18 cellular contexts compared by ENCODE assay signal in the genomic region with DNA sequence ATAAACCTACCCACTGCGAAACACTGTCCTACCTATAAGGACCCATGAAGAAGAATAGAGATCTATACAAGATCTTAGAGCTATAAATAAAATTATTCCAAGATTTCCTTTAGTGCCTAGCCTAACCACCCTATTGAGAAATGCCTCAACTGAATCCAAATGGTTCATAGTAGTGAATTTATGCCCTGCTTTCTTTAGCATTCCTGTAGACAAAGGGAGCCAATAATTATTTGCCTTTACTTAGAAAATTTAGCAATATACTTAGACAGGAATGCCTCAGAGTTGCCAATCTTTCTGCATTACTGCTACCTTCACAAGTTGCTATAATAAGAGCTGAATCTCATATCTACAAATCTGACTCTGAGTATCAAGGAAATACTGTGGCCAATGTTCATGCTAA.
A peak's percentile ranks its signal among the peaks of the same experiment; 100 is the strongest.
DNase-seq lines count a peak whose midpoint lies in the region; ATAC-seq and TF ChIP-seq lines count a peak whose summit lies in the region.
"Had no signal": no experiment of that assay in that cellular context is flagged by ENCODE, and none has a peak within 500 bp of the region (broad histone marks: within the 10 kb centered on the region; RNA-seq: fewer than 3 reads in every experiment).

No MANE protein-coding gene starts in this region.

- H3K27ac ChIP-seq in osteoblast (ENCODE audit: low read depth, low read length), result peak overlapping the region; percentile 38
- H3K27ac ChIP-seq: HL-60 had no signal

- no peak overlapping the region for H2AFZ ChIP-seq in osteoblast (ENCODE audit: low read length)

- H3K36me3 ChIP-seq in osteoblast (ENCODE audit: insufficient read depth, low read length), result peaks cover 40% of the 10 kb centered on the region

- peaks cover 47% of the 10 kb centered on the region for H3K4me1 Mint-ChIP-seq in HFFc6 (ENCODE audit: low read depth)
- H3K4me1 Mint-ChIP-seq: H9 had no signal

- H3K4me1 ChIP-seq in osteoblast (ENCODE audit: insufficient read depth, low read length), result peaks cover 18% of the 10 kb centered on the region
- H3K4me1 ChIP-seq: BE2C had no signal

- H3K36me3 Mint-ChIP-seq in HFFc6 (ENCODE audit: low read depth), result peaks cover 85% of the 10 kb centered on the region

- no peaks in the 10 kb centered on the region for H3K27me3 ChIP-seq in osteoblast (ENCODE audit: insufficient read depth, low read length)
- H3K27me3 ChIP-seq: BE2C had no signal

- H4K20me1 ChIP-seq in osteoblast (ENCODE audit: insufficient read depth, low read length), result no peaks in the 10 kb centered on the region

- ATAC-seq in HG03139 (IDR thresholded peaks at IDR 0.05; ENCODE audit: unreplicated experiment), result no peak

- intact Hi-C loops in head of caudate nucleus (cut with DNase I), result no loop called here

- H3K9me3 Mint-ChIP-seq in HFFc6, result peaks cover 13% of the 10 kb centered on the region

- no peak overlapping the region for H3K4me2 ChIP-seq in osteoblast (ENCODE audit: insufficient read depth, low read length)

- H3K4me3 ChIP-seq in AG10803 (ENCODE audit: low read length) (no peak overlapping the region), osteoblast (ENCODE audit: insufficient read depth, low read length) (no peak overlapping the region)

- H3K79me2 ChIP-seq in osteoblast (ENCODE audit: insufficient read depth, low read length), result no peaks in the 10 kb centered on the region

- H3K27me3 Mint-ChIP-seq in HFFc6 (ENCODE audit: insufficient read depth), result peaks cover 2% of the 10 kb centered on the region; the same call in 1 of the 2 replicates
- H3K27me3 Mint-ChIP-seq: CD4-positive, CD25-positive, alpha-beta regulatory T cell had no signal

- peak overlapping the region; percentile 45; the same call in 1 of the 2 replicates for H3K27ac Mint-ChIP-seq in HFFc6
- H3K27ac Mint-ChIP-seq: CD8-positive, alpha-beta memory T cell; H9 had no signal

- no peaks in the 10 kb centered on the region for H3K9me3 ChIP-seq in osteoblast (ENCODE audit: low read depth, low read length)
- H3K9me3 ChIP-seq: BE2C had no signal

- TF ChIP-seq CTCF in AG10803 (conservative IDR thresholded peaks at IDR 0.05; ENCODE audit: low read length) (no peak), HFFc6 (IDR thresholded peaks at IDR 0.05) (no peak), osteoblast (IDR thresholded peaks at IDR 0.05; ENCODE audit: extremely low read depth, low read depth, low read length) (no peak)

- 0 out of 2 replicates have a peak overlapping the region, but pooled peaks have one; percentile 22 for H3K4me3 Mint-ChIP-seq in HFFc6
- H3K4me3 Mint-ChIP-seq: CD4-positive, CD25-positive, alpha-beta regulatory T cell; CD8-positive, alpha-beta memory T cell; H9 had no signal

- DNase-seq in AG10803 (ENCODE audit: low read depth), result peak; percentile 58
- DNase-seq in HFFc6, result no peak
- peak; percentile 12 for DNase-seq in fibroblast of gingiva (ENCODE audit: low read depth)
- no peak for DNase-seq in osteoblast (ENCODE audit: insufficient read length, low spot score, missing footprints)
- no peak for DNase-seq in head of caudate nucleus
- DNase-seq in NCI-H2227 treated with DMSO at 0.1 percent for 48 hours (lab: John Stamatoyannopoulos, UW), result no peak
- DNase-seq: 8988T; BE2C; C1 segment of cervical spinal cord; CD4-positive, CD25-positive, alpha-beta regulatory T cell; CD8-positive, alpha-beta memory T cell; COR-L47; DMS 273 treated with DMSO at 0.1 percent for 48 hours; DMS53; DND-41; H9 had no signal

Comparison
In these comparisons a context has a peak if more than half of its experiments do, and no peak if none do; other contexts are left out.
1. DNase-seq: peak in AG10803 (single experiment) and fibroblast of gingiva (single experiment); none in HFFc6 (single experiment), osteoblast (single experiment), head of caudate nucleus (0 of 42) and NCI-H2227 treated with DMSO at 0.1 percent for 48 hours (single experiment).